Comparison of ENCODE assay signal across 8 cellular contexts in the genomic region with DNA sequence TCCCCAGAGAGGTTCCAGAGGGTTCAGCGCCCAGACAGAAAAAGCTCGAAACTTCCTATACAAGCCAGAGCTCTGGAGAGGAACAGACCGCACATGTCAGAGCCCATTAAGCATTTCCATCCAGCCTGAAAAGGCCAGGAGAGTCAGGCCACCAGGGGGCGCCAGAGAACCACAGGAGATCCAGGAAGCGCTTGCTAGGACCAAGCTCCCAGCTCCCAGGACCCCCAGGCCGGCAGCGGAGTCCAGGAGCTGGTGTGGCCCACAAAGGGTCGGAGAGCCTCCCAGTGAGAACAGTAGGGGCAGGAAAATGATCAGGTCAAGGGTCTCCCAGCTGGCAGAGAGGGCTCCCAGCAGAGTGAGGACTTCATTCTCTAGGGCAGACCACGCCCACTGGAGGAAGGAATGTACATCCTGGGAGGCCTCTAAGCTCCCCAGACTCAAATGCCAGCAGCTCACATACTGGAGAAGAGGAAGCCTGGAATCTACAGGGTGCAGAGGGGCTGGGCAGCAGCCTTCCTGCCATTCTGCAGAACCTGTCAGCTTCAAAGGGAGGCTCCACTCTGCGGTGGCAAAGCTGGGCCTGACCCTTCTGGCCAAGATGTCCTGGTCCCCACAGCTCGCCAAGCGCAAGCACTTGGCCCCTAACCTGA. TPM values are rescaled to one million over a fixed set of nuclear protein-coding genes. Genes with fewer than 3 reads are reported as not detected.
DNase-seq lines count a peak whose midpoint lies in the region; ATAC-seq and TF ChIP-seq lines count a peak whose summit lies in the region.

No MANE protein-coding gene starts in this region.

- H3K27ac ChIP-seq in 22Rv1, result no peak overlapping the region
- peak overlapping the region in 1 of 2 donors; percentile 65 for H3K27ac ChIP-seq in ascending aorta

- intact Hi-C loops in ascending aorta (cut with DNase I), result loop anchor here (1.0 kb wide), 2 partner anchors 102 to 244 kb away; no protein-coding TSS in a partner anchor

- peak; percentile 97 for TF ChIP-seq CTCF in 22Rv1 (IDR thresholded peaks at IDR 0.05)
- peak; percentile 89 to 98 (median 95) for TF ChIP-seq CTCF in ascending aorta (IDR thresholded peaks at IDR 0.05)
- TF ChIP-seq CTCF in retinal pigment epithelial cell (conservative IDR thresholded peaks at IDR 0.05; ENCODE audit: low read depth, low read length), result peak; percentile 97

- H3K9me3 ChIP-seq in ascending aorta, result no peaks in the 10 kb centered on the region

- DNase-seq in NCI-H2029 (lab: John Stamatoyannopoulos, UW), result peak; percentile 72
- peak; percentile 69 for DNase-seq in T-helper 22 cell (ENCODE audit: low read depth)
- peak; percentile 49 to 95 for DNase-seq in ascending aorta (ENCODE audit: low spot score in 2 of 2)
- peak; percentile 21 to 85 for DNase-seq in hippocampal formation (lab: John Stamatoyannopoulos, UW)
- DNase-seq in retinal pigment epithelial cell (ENCODE audit: low read depth), result peak; percentile 56

- H3K27me3 ChIP-seq in ascending aorta, result no peaks in the 10 kb centered on the region

- H3K36me3 ChIP-seq in ascending aorta, result peaks cover 0 to 7% of the 10 kb centered on the region in 2 donors

- H3K4me3 ChIP-seq in ascending aorta (peak overlapping the region in 1 of 2 donors; percentile 36), retinal pigment epithelial cell (ENCODE audit: low read length) (peak overlapping the region; percentile 38)

- H3K4me1 ChIP-seq in ascending aorta, result peaks cover 0 to 8% of the 10 kb centered on the region in 2 donors

- ATAC-seq in GM18907 (IDR thresholded peaks at IDR 0.05; ENCODE audit: unreplicated experiment) (peak; percentile 65), HG03342 (IDR thresholded peaks at IDR 0.05; ENCODE audit: unreplicated experiment) (no peak)

RNA-seq across cellular contexts. Expression of gene MEI1, which starts 2.1 kb away (rescaled TPM):
- not detected for total RNA-seq in ascending aorta

RNA-seq across cellular contexts. Expression of gene SNU13, which starts 8.6 kb away (rescaled TPM):
- total RNA-seq in ascending aorta, result 111 TPM
